ENCODE assay signal across 15 cellular contexts in the genomic region with DNA sequence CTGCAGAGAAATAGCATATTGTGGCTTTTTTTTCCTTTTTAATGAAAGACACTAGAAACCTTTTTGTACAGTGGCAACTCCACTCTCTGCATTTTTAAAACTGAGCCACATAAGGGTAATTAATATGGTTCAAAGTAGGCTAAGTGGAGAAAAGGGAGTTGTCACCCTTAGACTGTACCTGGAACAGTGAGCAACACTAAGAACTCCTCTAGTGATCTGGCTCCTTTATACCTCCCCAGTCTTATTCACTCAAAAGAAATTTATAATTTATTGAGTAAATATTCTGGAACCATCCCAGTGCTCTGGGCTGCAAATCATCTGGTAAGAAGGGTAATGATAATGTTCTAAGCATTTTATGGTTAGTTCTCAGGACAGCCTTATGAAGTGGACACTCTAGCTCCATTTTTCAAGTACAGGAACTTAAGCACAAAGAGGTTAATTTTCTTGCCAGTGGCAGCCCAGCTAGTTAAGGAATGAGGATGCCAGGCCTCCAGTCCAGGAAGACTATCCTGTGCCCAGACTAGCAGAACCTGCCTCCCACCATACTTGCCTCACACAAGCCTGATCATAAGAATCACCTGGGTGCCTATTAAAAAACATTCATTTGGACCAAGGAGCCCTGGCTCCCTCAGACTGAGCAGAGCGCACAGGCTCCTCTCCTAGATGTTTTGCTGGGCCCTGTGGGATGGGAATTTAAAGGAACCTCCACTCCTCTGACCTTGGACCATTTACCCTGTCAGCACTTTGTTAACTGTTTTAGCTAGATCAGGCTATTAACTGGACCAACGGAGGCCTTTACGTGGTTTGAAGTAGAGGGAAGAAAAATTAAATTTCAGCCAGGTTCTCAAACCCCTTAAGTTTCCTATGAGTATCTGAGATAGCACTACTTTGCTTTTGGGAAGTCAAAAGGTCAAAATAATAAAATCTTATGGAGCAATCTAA.
DNase-seq lines count a peak whose midpoint lies in the region; ATAC-seq and TF ChIP-seq lines count a peak whose summit lies in the region.
"Had no signal": no experiment of that assay in that cellular context is flagged by ENCODE, and none has a peak within 500 bp of the region (broad histone marks: within the 10 kb centered on the region; RNA-seq: fewer than 3 reads in every experiment).

No MANE protein-coding gene starts in this region.

- no peaks in the 10 kb centered on the region for H3K27me3 Mint-ChIP-seq in mesothelial cell of epicardium (ENCODE audit: low read depth)
- H3K27me3 Mint-ChIP-seq: activated CD4-positive, alpha-beta T cell treated with anti-CD3 and anti-CD28 coated beads, Interleukin-2, amount 10 ng/mL, durations not matched to agents 7 days and 5 days had no signal

- peaks cover 28% of the 10 kb centered on the region for H3K36me3 ChIP-seq in IMR-90 (ENCODE audit: control insufficient read depth, insufficient read depth, low read length)
- no peaks in the 10 kb centered on the region for H3K36me3 ChIP-seq in uterus
- no peaks in the 10 kb centered on the region for H3K36me3 ChIP-seq in PC-9 (ENCODE audit: low read depth)

- peak overlapping the region; percentile 74 for H3K27ac Mint-ChIP-seq in mesothelial cell of epicardium
- H3K27ac Mint-ChIP-seq: activated CD4-positive, alpha-beta T cell treated with anti-CD3 and anti-CD28 coated beads, Interleukin-2, amount 10 ng/mL, durations not matched to agents 7 days and 5 days had no signal

- H4K5ac ChIP-seq in IMR-90 (ENCODE audit: low read depth, low read length) = peak overlapping the region; percentile 83

- H3K9me3 Mint-ChIP-seq in mesothelial cell of epicardium = no peaks in the 10 kb centered on the region
- H3K9me3 Mint-ChIP-seq: activated CD4-positive, alpha-beta T cell treated with anti-CD3 and anti-CD28 coated beads, Interleukin-2, amount 10 ng/mL, durations not matched to agents 7 days and 5 days had no signal

- H2AK9ac ChIP-seq in IMR-90 (replicated peaks; ENCODE audit: low read depth, low read length, poor library complexity) = peak overlapping the region; percentile 68

- peak overlapping the region; percentile 100 for H2BK5ac ChIP-seq in IMR-90 (ENCODE audit: low read depth, low read length, poor library complexity, severe bottlenecking)

- H3K4me3 Mint-ChIP-seq in mesothelial cell of epicardium = no peak overlapping the region
- H3K4me3 Mint-ChIP-seq: activated CD4-positive, alpha-beta T cell treated with anti-CD3 and anti-CD28 coated beads, Interleukin-2, amount 10 ng/mL, durations not matched to agents 7 days and 5 days had no signal

- CTCF ChIA-PET in IMR-90 (lab: Yijun Ruan, JAX) = no interaction called here
- CTCF ChIA-PET in PC-9 (lab: Charles Lee) = no interaction called here

- H3K9ac ChIP-seq in IMR-90 (ENCODE audit: low read depth, low read length) = peak overlapping the region; percentile 55

- H3K4me2 ChIP-seq in IMR-90 (ENCODE audit: low read depth, low read length) (peak overlapping the region; percentile 61), PC-9 (no peak overlapping the region)

- H3K9me2 ChIP-seq in PC-9 (ENCODE audit: insufficient read depth) = no peaks in the 10 kb centered on the region

- peak overlapping the region; percentile 91 for H3K18ac ChIP-seq in IMR-90 (ENCODE audit: low read depth, low read length)

- WGBS in IMR-90 (ENCODE audit: extremely low coverage in 2 of 2, insufficient read length in 1 of 2), 2 experiments = no CpG with 5 or more reads among the region's 3 CpGs

- H3K4me1 Mint-ChIP-seq in mesothelial cell of epicardium = peaks cover 4% of the 10 kb centered on the region
- H3K4me1 Mint-ChIP-seq: activated CD4-positive, alpha-beta T cell treated with anti-CD3 and anti-CD28 coated beads, Interleukin-2, amount 10 ng/mL, durations not matched to agents 7 days and 5 days had no signal

- H3K4me1 ChIP-seq in IMR-90 (ENCODE audit: control insufficient read depth, insufficient read depth, low read length) (peaks cover 27% of the 10 kb centered on the region), uterus (peaks cover 0 to 11% of the 10 kb centered on the region in 2 donors), PC-9 (replicated peaks; ENCODE audit: insufficient read depth) (no peaks in the 10 kb centered on the region)

- DNase-seq in IMR-90 (peak; percentile 43), dermis blood vessel endothelial cell (peak; percentile 24), mesothelial cell of epicardium (ENCODE audit: low spot score in 2 of 2, unreplicated experiment in 2 of 2) (no peak), uterus (no peak), retina (no peak), T-helper 2 cell (no peak), PC-9 (no peak)
- DNase-seq: activated CD4-positive, alpha-beta T cell treated with anti-CD3 and anti-CD28 coated beads, Interleukin-2, amount 10 ng/mL, durations not matched to agents 7 days and 5 days; amygdala; GF-D8; KBM-7; mucosa of descending colon; NCI-H1417; posterior cingulate gyrus; T-helper 1 cell had no signal

- H3K4me3 ChIP-seq in IMR-90 (ENCODE audit: insufficient read depth, low read depth, low read length) = no peak overlapping the region
- H3K4me3 ChIP-seq in uterus = no peak overlapping the region
- no peak overlapping the region for H3K4me3 ChIP-seq in PC-9
- H3K4me3 ChIP-seq: mucosa of descending colon had no signal

- peaks cover 16% of the 10 kb centered on the region for H3K9me1 ChIP-seq in IMR-90 (ENCODE audit: insufficient read depth, low read length)

- ATAC-seq in IMR-90 (ENCODE audit: low read depth) = peak; percentile 6
- ATAC-seq: mucosa of descending colon had no signal

- H4K8ac ChIP-seq in IMR-90 (ENCODE audit: low read depth in 2 of 2, low read length in 2 of 2) = peak overlapping the region; percentile 85 to 96

- H3F3A ChIP-seq in PC-9 (ENCODE audit: insufficient read depth, low read depth) = no peaks in the 10 kb centered on the region

- peak overlapping the region; percentile 89 for H2AK5ac ChIP-seq in IMR-90 (ENCODE audit: low read depth, low read length)

- H3K79me1 ChIP-seq in IMR-90 (ENCODE audit: low read depth in 1 of 2, low read length in 2 of 2) = peaks cover 15 to 61% of the 10 kb centered on the region in 2 experiments

- POLR2A ChIA-PET in IMR-90 (lab: Charles Lee; ENCODE audit: unreplicated experiment) = no interaction called here
- POLR2A ChIA-PET in PC-9 (lab: Charles Lee; ENCODE audit: unreplicated experiment) = no interaction called here

- no peak for TF ChIP-seq CTCF in IMR-90 (conservative IDR thresholded peaks at IDR 0.05; ENCODE audit: low read depth, low read length)
- TF ChIP-seq CTCF in mesothelial cell of epicardium (IDR thresholded peaks at IDR 0.05; ENCODE audit: unreplicated experiment) = no peak
- no peak for TF ChIP-seq CTCF in uterus (IDR thresholded peaks at IDR 0.05)
- TF ChIP-seq CTCF in PC-9 (conservative IDR thresholded peaks at IDR 0.05) = no peak

- peak overlapping the region; percentile 90 for H3K14ac ChIP-seq in IMR-90 (replicated peaks; ENCODE audit: low read depth, low read length)

- dilution Hi-C loops in IMR-90 (cut with HindIII; ENCODE audit: low sequenced_read_pairs, unreplicated experiment) = no loop called here

- H2BK120ac ChIP-seq in IMR-90 (ENCODE audit: low read depth, low read length) = peak overlapping the region; percentile 97

- peak overlapping the region; percentile 93 for H3K4ac ChIP-seq in IMR-90 (ENCODE audit: low read depth, low read length)

- TF ChIP-seq POLR2A in IMR-90 (IDR thresholded peaks at IDR 0.05; ENCODE audit: low read depth, low read length) (no peak), uterus (IDR thresholded peaks at IDR 0.05) (no peak)

- BruUV-seq in IMR-90 (replicated peaks; lab: Mats Ljungman, UMichigan) (no TSS peak), PC-9 (replicated peaks; lab: Mats Ljungman, UMichigan) (no TSS peak)

- H2BK20ac ChIP-seq in IMR-90 (ENCODE audit: low read depth, low read length) = peak overlapping the region; percentile 90

- intact Hi-C loops in IMR-90 (cut with micrococcal nuclease) = no loop called here
- intact Hi-C loops in uterus (cut with DNase I; ENCODE audit: low total_unique reads) = no loop called here
- intact Hi-C loops in PC-9 (cut with micrococcal nuclease; ENCODE audit: unreplicated experiment) = no loop called here

- no peak for TF ChIP-seq RAD21 in IMR-90 (IDR thresholded peaks at IDR 0.05; ENCODE audit: low read length)

- H3K56ac ChIP-seq in IMR-90 (ENCODE audit: extremely low read depth, insufficient read depth, low read length) = peak overlapping the region; percentile 75

- H2AFZ ChIP-seq in IMR-90 (replicated peaks; ENCODE audit: low read length, poor library complexity) = peak overlapping the region; percentile 4
- H2AFZ ChIP-seq in PC-9 = no peak overlapping the region

- in situ Hi-C loops in IMR-90 (cut with MboI; ENCODE audit: low sequenced_read_pairs) = no loop called here

- H3K27me3 ChIP-seq in IMR-90 (ENCODE audit: control insufficient read depth, insufficient read depth, low read length) (no peaks in the 10 kb centered on the region), uterus (no peaks in the 10 kb centered on the region), PC-9 (ENCODE audit: insufficient read depth, low read depth) (no peaks in the 10 kb centered on the region)

- H3K79me2 ChIP-seq in PC-9 (ENCODE audit: low read depth) = no peaks in the 10 kb centered on the region

- H3K23ac ChIP-seq in IMR-90 (ENCODE audit: low read depth, low read length) = peak overlapping the region; percentile 97

- H3K27ac ChIP-seq in IMR-90 (ENCODE audit: insufficient read depth, low read length) (peak overlapping the region; percentile 99), uterus (peak overlapping the region; percentile 61 to 76), PC-9 (no peak overlapping the region)

- H4K20me1 ChIP-seq in IMR-90 (ENCODE audit: insufficient read depth, low read length) = peaks cover 18% of the 10 kb centered on the region; the same call in 1 of the 2 replicates
- H4K20me1 ChIP-seq in PC-9 (ENCODE audit: insufficient read depth) = no peaks in the 10 kb centered on the region

- H3K9me3 ChIP-seq in IMR-90 (ENCODE audit: control insufficient read depth, insufficient read depth, low read length) (no peaks in the 10 kb centered on the region), uterus (no peaks in the 10 kb centered on the region), PC-9 (ENCODE audit: insufficient read depth, low read depth) (no peaks in the 10 kb centered on the region)
- H3K9me3 ChIP-seq: mucosa of descending colon had no signal

- peak overlapping the region; percentile 95 for H2BK15ac ChIP-seq in IMR-90 (ENCODE audit: low read depth, low read length)

- peaks cover 18% of the 10 kb centered on the region for H3K36me3 Mint-ChIP-seq in mesothelial cell of epicardium

- peak overlapping the region; percentile 96 for H4K91ac ChIP-seq in IMR-90 (ENCODE audit: insufficient read depth, low read depth, low read length)

TF ChIP-seq in IMR-90, 13 proteins besides CTCF, POLR2A, EP300 and RAD21:
- TF ChIP-seq MAFK (IDR thresholded peaks at IDR 0.05; ENCODE audit: low read depth, low read length) (peak; percentile 62), MAZ (IDR thresholded peaks at IDR 0.05; ENCODE audit: borderline replicate concordance, low read depth, low read length) (no peak), CHD1 (IDR thresholded peaks at IDR 0.05; ENCODE audit: low read depth, low read length) (no peak)
TF ChIP-seq in IMR-90: peak in this region for 1.

Comparison
In these comparisons a context has a peak if more than half of its experiments do, and no peak if none do; other contexts are left out.
1. DNase-seq: peak in IMR-90 (single experiment) and dermis blood vessel endothelial cell (single experiment); none in mesothelial cell of epicardium (0 of 2), uterus (0 of 2), retina (single experiment), T-helper 2 cell (0 of 5) and PC-9 (0 of 2).